1 cellular context compared by ENCODE assay signal in the genomic region with DNA sequence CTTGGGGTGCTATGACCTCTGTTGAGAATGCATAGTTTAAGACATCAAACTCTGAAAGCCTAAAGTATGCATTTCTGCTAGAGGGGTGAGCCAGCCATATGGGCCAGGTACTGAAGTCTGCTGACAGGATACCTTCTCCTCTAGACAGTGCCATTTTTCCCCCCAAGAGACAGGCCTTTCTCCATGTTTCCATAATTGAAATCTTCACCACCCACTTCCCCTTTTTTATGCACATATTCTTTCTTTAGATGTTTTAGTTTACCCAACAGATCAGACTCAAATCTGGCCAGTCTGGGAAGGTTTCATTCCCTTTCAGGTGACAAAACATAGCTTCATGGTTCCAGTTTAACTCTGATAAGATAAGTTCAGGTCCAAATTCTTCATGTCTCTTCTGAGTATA.
TF ChIP-seq lines count a peak whose summit lies in the region.

No MANE protein-coding gene starts in this region.

TF ChIP-seq in WTC11, 78 proteins besides CTCF, POLR2A, EP300 and RAD21 (continued from another document):
- TF ChIP-seq, protein P1, sequence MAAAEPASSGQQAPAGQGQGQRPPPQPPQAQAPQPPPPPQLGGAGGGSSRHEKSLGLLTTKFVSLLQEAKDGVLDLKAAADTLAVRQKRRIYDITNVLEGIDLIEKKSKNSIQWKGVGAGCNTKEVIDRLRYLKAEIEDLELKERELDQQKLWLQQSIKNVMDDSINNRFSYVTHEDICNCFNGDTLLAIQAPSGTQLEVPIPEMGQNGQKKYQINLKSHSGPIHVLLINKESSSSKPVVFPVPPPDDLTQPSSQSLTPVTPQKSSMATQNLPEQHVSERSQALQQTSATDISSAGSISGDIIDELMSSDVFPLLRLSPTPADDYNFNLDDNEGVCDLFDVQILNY (CRISPR knock-in tag; IDR thresholded peaks at IDR 0.05) = no peak
- TF ChIP-seq ZBTB21 (CRISPR knock-in tag; IDR thresholded peaks at IDR 0.05; ENCODE audit: borderline replicate concordance) (no peak), ZNF396 (CRISPR knock-in tag; IDR thresholded peaks at IDR 0.05; ENCODE audit: borderline replicate concordance) (no peak)
- TF ChIP-seq, protein P2, sequence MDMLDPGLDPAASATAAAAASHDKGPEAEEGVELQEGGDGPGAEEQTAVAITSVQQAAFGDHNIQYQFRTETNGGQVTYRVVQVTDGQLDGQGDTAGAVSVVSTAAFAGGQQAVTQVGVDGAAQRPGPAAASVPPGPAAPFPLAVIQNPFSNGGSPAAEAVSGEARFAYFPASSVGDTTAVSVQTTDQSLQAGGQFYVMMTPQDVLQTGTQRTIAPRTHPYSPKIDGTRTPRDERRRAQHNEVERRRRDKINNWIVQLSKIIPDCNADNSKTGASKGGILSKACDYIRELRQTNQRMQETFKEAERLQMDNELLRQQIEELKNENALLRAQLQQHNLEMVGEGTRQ (CRISPR knock-in tag; IDR thresholded peaks at IDR 0.05) = no peak
